ENCODE assay signal across 29 cellular contexts in the genomic region with DNA sequence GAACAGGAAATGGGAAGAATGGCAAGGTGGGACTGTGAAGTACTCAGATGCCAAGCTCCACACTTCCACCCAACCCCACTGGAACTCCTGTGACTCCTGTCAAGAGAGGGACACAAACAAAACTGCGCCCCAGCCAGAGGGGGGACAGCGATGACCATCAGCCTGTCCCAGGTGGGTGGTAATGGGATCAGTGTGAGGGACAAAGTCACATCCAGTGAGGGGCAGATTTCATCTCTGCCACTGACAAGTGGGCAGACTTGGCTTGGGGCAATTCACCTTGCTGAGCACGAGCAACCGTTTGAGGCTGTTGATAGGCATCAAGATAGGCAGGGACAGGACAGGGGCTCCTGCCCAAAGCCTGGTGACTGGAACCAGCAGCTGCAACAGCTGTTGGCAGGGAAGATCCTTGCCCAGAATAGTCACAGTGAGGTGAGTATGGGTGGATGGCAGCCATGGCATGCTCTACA.
DNase-seq lines count a peak whose midpoint lies in the region; ATAC-seq, FAIRE-seq and TF ChIP-seq lines count a peak whose summit lies in the region.
"Had no signal": no experiment of that assay in that cellular context is flagged by ENCODE, and none has a peak within 500 bp of the region (broad histone marks: within the 10 kb centered on the region; RNA-seq: fewer than 3 reads in every experiment).

No MANE protein-coding gene starts in this region.

- TF ChIP-seq RAD21 in SK-N-SH (IDR thresholded peaks at IDR 0.05; ENCODE audit: low read length) = no peak

- H2BK15ac ChIP-seq in neuronal stem cell (ENCODE audit: low read length) = no peak overlapping the region

- H3K36me3 Mint-ChIP-seq in astrocyte (ENCODE audit: low read depth, unreplicated experiment) = peaks cover 22% of the 10 kb centered on the region
- H3K36me3 Mint-ChIP-seq: IgD-negative memory B cell; stimulated activated memory B cell treated with anti-CD40 and anti-IgM and Interleukin-4, amounts not matched to agents 10 μg/mL and 1 μg/mL and 100 μg/mL, for 72 hours had no signal

- H3K27ac ChIP-seq in SK-N-SH (ENCODE audit: low read depth in 2 of 2, low read length in 1 of 2) (peak overlapping the region in 1 of 2 experiments; percentile 92; a peak in 2 of 4 replicates), astrocyte (ENCODE audit: low read depth, low read length) (no peak overlapping the region), neuronal stem cell (replicated peaks; ENCODE audit: low read length) (no peak overlapping the region), stomach (no peak overlapping the region)
- H3K27ac ChIP-seq: 22Rv1, dorsolateral prefrontal cortex, RWPE1, thoracic aorta had no signal

- intact Hi-C loops in stomach (cut with DNase I; ENCODE audit: low total_unique reads) = loop anchor here (10.0 kb wide), 1 partner anchor 570 kb away; no protein-coding TSS in a partner anchor

- H4K20me1 ChIP-seq in SK-N-SH (ENCODE audit: insufficient read depth) (no peaks in the 10 kb centered on the region; the same call in 1 of the 2 replicates), astrocyte (ENCODE audit: insufficient read depth, low read length) (no peaks in the 10 kb centered on the region)

- H2AFZ ChIP-seq in SK-N-SH (ENCODE audit: low read depth) (no peak overlapping the region), astrocyte (ENCODE audit: low read depth, low read length) (no peak overlapping the region), neuronal stem cell (ENCODE audit: low read length) (no peak overlapping the region)

- H3K18ac ChIP-seq in neuronal stem cell (ENCODE audit: low read length) = no peak overlapping the region

- no peak overlapping the region for H3K23ac ChIP-seq in neuronal stem cell (ENCODE audit: low read depth, low read length, poor library complexity)

- H3K4me3 ChIP-seq in SK-N-SH (ENCODE audit: low read depth in 2 of 2, low read length in 1 of 2) (no peak overlapping the region), astrocyte (ENCODE audit: insufficient read depth, low read depth, low read length) (no peak overlapping the region), neuronal stem cell (ENCODE audit: low read length in 2 of 2) (no peak overlapping the region), stomach (no peak overlapping the region)
- H3K4me3 ChIP-seq: dorsolateral prefrontal cortex, thoracic aorta had no signal

- no peak overlapping the region for H4K91ac ChIP-seq in neuronal stem cell (ENCODE audit: low read depth, low read length, poor library complexity)

- TF ChIP-seq POLR2A in stomach (IDR thresholded peaks at IDR 0.05) = no peak
- TF ChIP-seq POLR2A in GM12892 (IDR thresholded peaks at IDR 0.05; ENCODE audit: low read depth, low read length) = no peak

- WGBS in SK-N-SH (ENCODE audit: low lambda C conversion rate) = 96% methylated on average over 4 of the region's 4 CpGs
- WGBS in neuronal stem cell (ENCODE audit: extremely low coverage in 2 of 2, insufficient read length in 2 of 2, insufficient replicate concordance in 1 of 2), 2 donors = no CpG with 5 or more reads among the region's 4 CpGs
- WGBS in stomach, 5 donors = 82 to 96% (median 87%) methylated on average over 4 of the region's 4 CpGs

- no peaks in the 10 kb centered on the region for H3K79me2 ChIP-seq in SK-N-SH (ENCODE audit: insufficient read depth)
- H3K79me2 ChIP-seq in astrocyte (ENCODE audit: insufficient read depth, low read length) = no peaks in the 10 kb centered on the region

- no peak overlapping the region for H3K4me3 Mint-ChIP-seq in astrocyte (ENCODE audit: unreplicated experiment)
- H3K4me3 Mint-ChIP-seq: CD4-positive, alpha-beta T cell; IgD-negative memory B cell; stimulated activated memory B cell treated with anti-CD40 and anti-IgM and Interleukin-4, amounts not matched to agents 10 μg/mL and 1 μg/mL and 100 μg/mL, for 72 hours had no signal

- H3K9ac ChIP-seq in SK-N-SH (no peak overlapping the region), astrocyte (ENCODE audit: low read length) (no peak overlapping the region), neuronal stem cell (ENCODE audit: low read depth, low read length, poor library complexity) (peak overlapping the region; percentile 46)

- no peaks in the 10 kb centered on the region for H3K79me1 ChIP-seq in neuronal stem cell (ENCODE audit: low read depth, low read length)

- ATAC-seq in SK-N-SH treated with all-trans-retinoic acid at 6 μM for 48 hours = no peak
- ATAC-seq: HCT116; stimulated activated memory B cell treated with anti-CD40 and anti-IgM and Interleukin-4, amounts not matched to agents 10 μg/mL and 1 μg/mL and 100 μg/mL, for 72 hours had no signal

- H3K27me3 ChIP-seq in SK-N-SH (ENCODE audit: insufficient read depth) = no peaks in the 10 kb centered on the region
- H3K27me3 ChIP-seq in astrocyte (ENCODE audit: insufficient read depth, low read length) = no peaks in the 10 kb centered on the region
- no peaks in the 10 kb centered on the region for H3K27me3 ChIP-seq in neuronal stem cell (ENCODE audit: control insufficient read depth in 3 of 3, insufficient read depth in 3 of 3, low read depth in 1 of 3, low read length in 3 of 3)
- no peaks in the 10 kb centered on the region for H3K27me3 ChIP-seq in stomach
- H3K27me3 ChIP-seq: dorsolateral prefrontal cortex had no signal

- POLR2A ChIA-PET in SK-N-SH (lab: Yijun Ruan, JAX) = no interaction called here

- no peak overlapping the region for H2BK5ac ChIP-seq in neuronal stem cell (ENCODE audit: low read length)

- TF ChIP-seq EP300 in SK-N-SH (IDR thresholded peaks at IDR 0.05; ENCODE audit: borderline replicate concordance in 1 of 2, low read depth in 1 of 2, low read length in 1 of 2) (0 out of 4 replicates have a peak, but pooled peaks of 1 of the 2 experiments have one; percentile 44), stomach (IDR thresholded peaks at IDR 0.05) (no peak)

- H3K9me3 Mint-ChIP-seq in astrocyte (ENCODE audit: unreplicated experiment) = no peaks in the 10 kb centered on the region
- H3K9me3 Mint-ChIP-seq: CD4-positive, alpha-beta T cell; IgD-negative memory B cell; stimulated activated memory B cell treated with anti-CD40 and anti-IgM and Interleukin-4, amounts not matched to agents 10 μg/mL and 1 μg/mL and 100 μg/mL, for 72 hours had no signal

- CTCF ChIA-PET in SK-N-SH (lab: Yijun Ruan, JAX) = interaction anchor here (1.1 to 4.7 kb wide), 4 partner anchors 27 to 805 kb away, joined by 3 to 27 read pairs (median 6); no protein-coding TSS in a partner anchor

- H3K9me3 ChIP-seq in SK-N-SH (no peaks in the 10 kb centered on the region), astrocyte (ENCODE audit: insufficient read depth, low read depth, low read length) (no peaks in the 10 kb centered on the region), neuronal stem cell (replicated peaks in 1 of 2; ENCODE audit: control insufficient read depth in 2 of 2, insufficient read depth in 1 of 2, low read depth in 1 of 2, low read length in 2 of 2) (no peaks in the 10 kb centered on the region), stomach (no peaks in the 10 kb centered on the region)
- H3K9me3 ChIP-seq: thoracic aorta had no signal

- no peak overlapping the region for H2BK12ac ChIP-seq in neuronal stem cell (ENCODE audit: low read length)

- peaks cover 14% of the 10 kb centered on the region for H3K4me1 Mint-ChIP-seq in astrocyte (ENCODE audit: low read depth, unreplicated experiment)

- TF ChIP-seq CTCF in SK-N-SH (IDR thresholded peaks at IDR 0.05) (no peak), astrocyte (IDR thresholded peaks at IDR 0.05; ENCODE audit: insufficient read depth, low read depth, low read length) (no peak), stomach (IDR thresholded peaks at IDR 0.05) (no peak)

- peak overlapping the region; percentile 53 for H3K27ac Mint-ChIP-seq in astrocyte (ENCODE audit: unreplicated experiment)
- H3K27ac Mint-ChIP-seq: CD4-positive, alpha-beta T cell; IgD-negative memory B cell; stimulated activated memory B cell treated with anti-CD40 and anti-IgM and Interleukin-4, amounts not matched to agents 10 μg/mL and 1 μg/mL and 100 μg/mL, for 72 hours had no signal

- H3K4me1 ChIP-seq in SK-N-SH (ENCODE audit: control insufficient read depth in 1 of 2, insufficient read depth in 2 of 2, low read depth in 1 of 2, low read length in 1 of 2) (peaks cover 16 to 99% of the 10 kb centered on the region in 2 experiments), astrocyte (ENCODE audit: insufficient read depth, low read length) (peaks cover 11% of the 10 kb centered on the region), neuronal stem cell (ENCODE audit: control insufficient read depth in 2 of 2, insufficient read depth in 1 of 2, low read depth in 1 of 2, low read length in 2 of 2) (peaks cover 21 to 34% of the 10 kb centered on the region in 2 donors), stomach (peaks cover 28 to 48% (median 37%) of the 10 kb centered on the region in 4 donors)

- H3K4me2 ChIP-seq in SK-N-SH (no peak overlapping the region), astrocyte (ENCODE audit: low read length) (no peak overlapping the region), neuronal stem cell (ENCODE audit: insufficient read depth, low read length, poor library complexity, severe bottlenecking) (no peak overlapping the region)

- H3K14ac ChIP-seq in neuronal stem cell (ENCODE audit: low read length) = no peak overlapping the region

- peaks cover 4% of the 10 kb centered on the region for H3F3A ChIP-seq in SK-N-SH (replicated peaks; ENCODE audit: insufficient read depth)

- no peak overlapping the region for H4K8ac ChIP-seq in neuronal stem cell (ENCODE audit: low read depth, low read length)

- H3K4ac ChIP-seq in neuronal stem cell (ENCODE audit: low read length) = no peak overlapping the region

- H3K27me3 Mint-ChIP-seq in astrocyte (ENCODE audit: low read depth, unreplicated experiment) = peaks cover 14% of the 10 kb centered on the region
- H3K27me3 Mint-ChIP-seq: CD4-positive, alpha-beta T cell; IgD-negative memory B cell had no signal

- no peaks in the 10 kb centered on the region for H3K36me3 ChIP-seq in SK-N-SH (replicated peaks in 1 of 2; ENCODE audit: control insufficient read depth in 1 of 2, insufficient read depth in 2 of 2, low read length in 1 of 2)
- no peaks in the 10 kb centered on the region for H3K36me3 ChIP-seq in astrocyte (ENCODE audit: insufficient read depth, low read length)
- peaks cover 8 to 29% of the 10 kb centered on the region in 2 donors for H3K36me3 ChIP-seq in neuronal stem cell (replicated peaks in 1 of 2; ENCODE audit: control insufficient read depth in 2 of 2, insufficient read depth in 2 of 2, low read length in 2 of 2)
- H3K36me3 ChIP-seq in stomach = no peaks in the 10 kb centered on the region
- H3K36me3 ChIP-seq: thoracic aorta had no signal

- no peaks in the 10 kb centered on the region for H3K9me2 ChIP-seq in SK-N-SH

- peak; percentile 10 for DNase-seq in SK-N-SH
- no peak for DNase-seq in astrocyte (ENCODE audit: low read depth)
- DNase-seq in neuronal stem cell (ENCODE audit: low spot score) = no peak
- DNase-seq in stomach = peak; percentile 11
- DNase-seq in GM12892 (ENCODE audit: insufficient read length) = no peak
- no peak for DNase-seq in NCI-H146 (lab: John Stamatoyannopoulos, UW)
- DNase-seq in DMS53 treated with DMSO at 0.1 percent for 48 hours (lab: John Stamatoyannopoulos, UW; ENCODE audit: unreplicated experiment) = no peak
- DNase-seq: activated CD4-positive, alpha-beta T cell treated with anti-CD3 and anti-CD28 coated beads, Interleukin-2, amount 50 U/mL, for 48 hours; activated CD4-positive, CD25-positive, alpha-beta regulatory T cell; activated naive CD4-positive, alpha-beta T cell treated with anti-CD3 and anti-CD28 coated beads, Interleukin-2, amount 50 U/mL, for 16 hours; activated T-cell treated with anti-CD3 and anti-CD28 coated beads, Interleukin-2, amount 50 U/mL, for 1 hour; kidney glomerular epithelial cell; mammary epithelial cell; NCI-H1105; NCI-H2029; NCI-H2227 treated with DMSO at 0.1 percent for 48 hours; stimulated activated CD4-positive, alpha-beta T cell treated with anti-CD3 and anti-CD28 coated beads, Interleukin-2, amount 100 ng/mL, for 48 hours; T1000 had no signal

- no peak overlapping the region for H2AK5ac ChIP-seq in neuronal stem cell (ENCODE audit: low read depth, low read length)

- H2BK120ac ChIP-seq in neuronal stem cell (ENCODE audit: low read depth, low read length) = no peak overlapping the region

- FAIRE-seq in astrocyte (lab: Jason Lieb, UNC) (no peak), GM12892 (lab: Jason Lieb, UNC) (no peak)
- FAIRE-seq: endothelial cell of umbilical vein, GM19239 had no signal

Comparison
In these comparisons a context has a peak if more than half of its experiments do, and no peak if none do; other contexts are left out.
1. DNase-seq: peak in SK-N-SH (single experiment) and stomach (single experiment); none in astrocyte (single experiment), neuronal stem cell (single experiment), GM12892 (single experiment), NCI-H146 (single experiment) and DMS53 treated with DMSO at 0.1 percent for 48 hours (single experiment).